8 cellular contexts compared by ENCODE assay signal in the genomic region with DNA sequence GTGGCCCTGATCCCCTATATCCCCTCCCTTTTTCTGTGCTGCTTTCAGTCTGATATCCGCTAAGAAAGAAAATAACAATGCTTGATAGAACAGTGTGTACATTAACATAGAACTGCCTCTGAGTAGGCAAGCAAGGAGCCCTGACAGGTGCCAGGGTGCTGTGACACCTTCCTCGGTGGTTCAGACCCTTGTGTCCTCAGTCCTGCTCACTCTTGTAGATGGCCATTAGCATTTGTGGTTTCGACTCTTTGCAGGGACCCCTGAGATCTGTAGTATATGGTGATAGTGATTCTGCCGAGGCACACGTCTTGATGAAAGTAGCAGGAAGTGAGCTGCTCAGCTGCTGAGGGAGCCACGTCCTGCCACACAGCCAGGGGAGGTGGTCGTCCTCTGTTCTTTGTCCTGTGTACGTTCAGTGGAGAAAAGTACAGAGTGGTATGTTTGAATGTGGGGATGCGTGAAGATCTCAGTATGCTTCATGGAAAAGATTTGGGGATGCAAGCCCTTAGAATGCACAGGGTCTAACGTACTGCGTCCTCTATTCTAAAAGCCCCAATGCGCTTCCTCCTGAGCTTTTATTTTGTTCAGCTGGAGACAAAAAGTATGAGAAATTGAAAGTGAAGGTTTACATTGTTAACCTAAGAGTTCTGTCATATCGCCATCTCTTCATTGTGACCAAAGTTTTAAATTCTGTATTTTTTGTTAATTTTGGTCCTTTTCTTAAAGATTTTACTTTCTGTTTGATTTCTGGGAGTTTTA. TPM values are rescaled to one million over a fixed set of nuclear protein-coding genes. Genes with fewer than 3 reads are reported as not detected.
A peak's percentile ranks its signal among the peaks of the same experiment; 100 is the strongest.
DNase-seq lines count a peak whose midpoint lies in the region; ATAC-seq, FAIRE-seq and TF ChIP-seq lines count a peak whose summit lies in the region.

No MANE protein-coding gene starts in this region.

- peak; percentile 56 for ATAC-seq in HG02884 (IDR thresholded peaks at IDR 0.05; ENCODE audit: unreplicated experiment)
- ATAC-seq in left lung: no peak

- H3K36me3 Mint-ChIP-seq in neural crest cell (ENCODE audit: low read depth) (no peaks in the 10 kb centered on the region), HFFc6 (ENCODE audit: low read depth) (no peaks in the 10 kb centered on the region)

- no peaks in the 10 kb centered on the region for H3K27me3 ChIP-seq in left lung

- no peaks in the 10 kb centered on the region for H3K4me1 ChIP-seq in left lung

- H3K27ac Mint-ChIP-seq in neural crest cell (ENCODE audit: unreplicated experiment): peak overlapping the region; percentile 21
- no peak overlapping the region for H3K27ac Mint-ChIP-seq in HFFc6

- intact Hi-C loops in left lung (cut with DNase I): no loop called here

- H3K9me3 ChIP-seq in left lung: no peaks in the 10 kb centered on the region

- DNase-seq in GM18507 (ENCODE audit: extremely low spot score, insufficient read length, low read depth) (no peak), activated T-cell treated with anti-CD3 and anti-CD28 coated beads for 1 hour (ENCODE audit: low read depth) (peak; percentile 34), neural crest cell (ENCODE audit: low read depth, low spot score) (no peak), G401 (ENCODE audit: low spot score) (no peak), HFFc6 (no peak), NCI-H2029 (lab: John Stamatoyannopoulos, UW) (no peak), left lung (no peak)

- H3K9me3 Mint-ChIP-seq in neural crest cell: no peaks in the 10 kb centered on the region
- no peaks in the 10 kb centered on the region for H3K9me3 Mint-ChIP-seq in HFFc6

- FAIRE-seq in GM18507 (lab: Jason Lieb, UNC): peak; percentile 78

- H3K4me3 Mint-ChIP-seq in neural crest cell (no peak overlapping the region), HFFc6 (no peak overlapping the region)

- H3K4me1 Mint-ChIP-seq in neural crest cell (peaks cover 26% of the 10 kb centered on the region), HFFc6 (ENCODE audit: low read depth) (peaks cover 13% of the 10 kb centered on the region)

- H3K27ac ChIP-seq in left lung: peak overlapping the region in 1 of 2 donors; percentile 28

- no peaks in the 10 kb centered on the region for H3K27me3 Mint-ChIP-seq in neural crest cell (ENCODE audit: low read depth)
- peaks cover 21% of the 10 kb centered on the region for H3K27me3 Mint-ChIP-seq in HFFc6 (ENCODE audit: insufficient read depth)

- TF ChIP-seq CTCF in neural crest cell (conservative IDR thresholded peaks at IDR 0.05) (no peak), HFFc6 (IDR thresholded peaks at IDR 0.05) (no peak), left lung (IDR thresholded peaks at IDR 0.05) (no peak)

- in situ Hi-C loops in G401 (cut with HindIII; ENCODE audit: low sequenced_read_pairs): no loop called here

- peaks cover 0 to 2% of the 10 kb centered on the region in 2 donors for H3K36me3 ChIP-seq in left lung

- H3K4me3 ChIP-seq in left lung: peak overlapping the region in 1 of 2 donors; percentile 9

RNA-seq across cellular contexts. Expression of a gene that starts 35.4 kb away (rescaled TPM):
- total RNA-seq in neural crest cell (30.9 and 33.5 TPM in 2 replicates), left lung (10 to 100 TPM; 11.6 to 14.3 TPM)
- 5.5 and 6.4 TPM in 2 replicates for total RNA-seq in G401 (2014; rRNA removed; shearing (Covaris generic))
- total RNA-seq in HFFc6 (2021; fragmentation: NEBNext Ultra II Directional; extraction: Animal tissue kit (Norgen Biotek cat#: 25700)): 1 to 10 TPM; 4.5 to 5.4 (median 4.6) TPM
